In the genomic region with DNA sequence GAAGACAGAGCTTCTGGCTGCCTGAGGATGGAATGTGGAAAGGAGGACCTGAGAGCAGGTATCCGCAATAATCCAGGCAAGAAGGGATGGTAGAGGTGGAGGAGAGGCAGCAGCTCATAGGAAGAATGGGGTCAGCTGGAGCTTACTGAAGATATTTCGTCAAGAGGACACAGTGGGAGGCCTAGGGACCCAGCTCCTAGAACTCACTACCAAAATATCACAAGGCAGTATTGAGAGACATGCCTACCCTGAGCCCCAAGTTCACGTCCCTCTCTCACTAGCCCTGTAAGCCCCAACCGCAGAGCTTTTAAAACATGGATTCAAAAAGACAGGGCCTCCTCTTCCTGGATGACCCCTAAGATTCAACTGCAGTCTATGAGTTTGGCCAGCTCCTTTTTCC, we compare ENCODE assay signal across 1 cellular context.
TF ChIP-seq lines count a peak whose summit lies in the region.

No MANE protein-coding gene starts in this region.

TF ChIP-seq in IMR-90, 13 proteins besides CTCF, POLR2A, EP300 and RAD21:
- TF ChIP-seq MAZ (IDR thresholded peaks at IDR 0.05; ENCODE audit: borderline replicate concordance, low read depth, low read length) (no peak), FOS (IDR thresholded peaks at IDR 0.05; ENCODE audit: low read depth, low read length) (no peak), SMC3 (IDR thresholded peaks at IDR 0.05; ENCODE audit: low read depth, low read length) (no peak), RFX5 (IDR thresholded peaks at IDR 0.05; ENCODE audit: low read depth, low read length) (no peak), BHLHE40 (IDR thresholded peaks at IDR 0.05; ENCODE audit: low read depth, low read length) (no peak), RCOR1 (IDR thresholded peaks at IDR 0.05; ENCODE audit: insufficient replicate concordance, low read length) (no peak), MXI1 (IDR thresholded peaks at IDR 0.05; ENCODE audit: borderline replicate concordance, low read depth, low read length) (no peak), CHD1 (IDR thresholded peaks at IDR 0.05; ENCODE audit: low read depth, low read length) (no peak), NFE2L2 (IDR thresholded peaks at IDR 0.05; ENCODE audit: low read depth, low read length) (no peak)
- TF ChIP-seq, protein P1, sequence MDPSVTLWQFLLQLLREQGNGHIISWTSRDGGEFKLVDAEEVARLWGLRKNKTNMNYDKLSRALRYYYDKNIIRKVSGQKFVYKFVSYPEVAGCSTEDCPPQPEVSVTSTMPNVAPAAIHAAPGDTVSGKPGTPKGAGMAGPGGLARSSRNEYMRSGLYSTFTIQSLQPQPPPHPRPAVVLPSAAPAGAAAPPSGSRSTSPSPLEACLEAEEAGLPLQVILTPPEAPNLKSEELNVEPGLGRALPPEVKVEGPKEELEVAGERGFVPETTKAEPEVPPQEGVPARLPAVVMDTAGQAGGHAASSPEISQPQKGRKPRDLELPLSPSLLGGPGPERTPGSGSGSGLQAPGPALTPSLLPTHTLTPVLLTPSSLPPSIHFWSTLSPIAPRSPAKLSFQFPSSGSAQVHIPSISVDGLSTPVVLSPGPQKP (IDR thresholded peaks at IDR 0.05; ENCODE audit: borderline replicate concordance, low read depth, low read length): no peak
- TF ChIP-seq, protein P2, sequence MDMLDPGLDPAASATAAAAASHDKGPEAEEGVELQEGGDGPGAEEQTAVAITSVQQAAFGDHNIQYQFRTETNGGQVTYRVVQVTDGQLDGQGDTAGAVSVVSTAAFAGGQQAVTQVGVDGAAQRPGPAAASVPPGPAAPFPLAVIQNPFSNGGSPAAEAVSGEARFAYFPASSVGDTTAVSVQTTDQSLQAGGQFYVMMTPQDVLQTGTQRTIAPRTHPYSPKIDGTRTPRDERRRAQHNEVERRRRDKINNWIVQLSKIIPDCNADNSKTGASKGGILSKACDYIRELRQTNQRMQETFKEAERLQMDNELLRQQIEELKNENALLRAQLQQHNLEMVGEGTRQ (IDR thresholded peaks at IDR 0.05; ENCODE audit: low read depth, low read length): no peak
